ENCODE assay signal across 11 cellular contexts in genomic region chr6:11858439-11858838, GRCh38.
"Had no signal": no experiment of that assay in that cellular context is flagged by ENCODE, and none has a peak within 500 bp of the region (broad histone marks: within the 10 kb centered on the region; RNA-seq: fewer than 3 reads in every experiment).

No MANE protein-coding gene starts in this region.

- H3K4me3 Mint-ChIP-seq: GM23338, H9, HFFc6 had no signal

- H3K9me3 Mint-ChIP-seq: GM23338, H9, HFFc6 had no signal

- H2AFZ ChIP-seq: GM23248, GM23338 had no signal

- H3K27ac Mint-ChIP-seq: GM23338, H9, HFFc6 had no signal

- H3K4me1 ChIP-seq: HAP-1 had no signal

- H3K9ac ChIP-seq: GM23248 had no signal

- H3K4me1 Mint-ChIP-seq: GM23338, H9 had no signal

- H3K4me2 ChIP-seq: GM23338 had no signal

- FAIRE-seq: H1, H54 had no signal

- H3K4me3 ChIP-seq: GM23248, GM23338, HAP-1 had no signal

- H3K36me3 ChIP-seq: HAP-1 had no signal

- H3K9me3 ChIP-seq: HAP-1 had no signal

- DNase-seq: GM23248, GOT3, H7, H9, HCEC 1CT, HFFc6 had no signal

- ATAC-seq: GM23338, HCT116 had no signal

- H3K27ac ChIP-seq: GM23248 had no signal
